In the genomic region with DNA sequence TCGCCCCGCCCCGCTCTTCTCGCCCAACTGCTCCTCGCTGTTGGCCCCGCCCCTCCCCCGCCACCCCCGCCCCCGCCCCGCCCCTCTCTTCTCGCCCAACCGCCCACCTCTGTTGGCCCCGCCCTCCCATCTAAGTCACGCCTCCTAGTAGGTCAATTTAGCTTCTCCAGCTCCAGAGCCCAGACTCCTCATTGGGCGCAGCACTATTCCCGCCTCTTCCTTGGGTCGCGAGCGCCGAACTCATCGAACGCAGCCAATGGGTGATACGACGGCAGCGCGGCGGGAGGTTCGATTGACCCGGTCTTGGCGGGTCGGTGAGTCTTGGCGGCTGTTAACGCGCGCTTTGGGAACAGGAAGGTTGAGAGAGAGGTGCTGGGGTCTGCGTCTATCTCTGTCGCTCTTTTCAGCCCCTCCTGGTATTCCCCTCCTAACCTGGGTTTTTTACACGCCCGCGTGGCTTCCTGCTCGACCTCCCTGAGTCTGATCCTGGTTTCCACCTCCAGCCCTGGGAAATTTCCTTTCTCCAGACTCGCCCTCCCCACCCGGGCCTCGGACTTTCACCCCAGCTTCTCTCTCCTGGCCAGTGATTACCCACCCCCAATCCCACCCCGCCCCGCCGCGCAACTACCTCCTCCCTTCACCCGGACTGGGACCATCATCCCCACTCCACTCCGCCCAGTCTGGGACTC, we compare ENCODE assay signal across 1 cellular context.
TF ChIP-seq lines count a peak whose summit lies in the region.

A gene (plus strand): TSS at position 331 of the 689 bp plus-strand sequence. CDS start 643 bp downstream, outside the sequence.

TF ChIP-seq in K562, 482 proteins besides CTCF, POLR2A, EP300 and RAD21 (continued from another document and continues in another):
- TF ChIP-seq, protein P1, sequence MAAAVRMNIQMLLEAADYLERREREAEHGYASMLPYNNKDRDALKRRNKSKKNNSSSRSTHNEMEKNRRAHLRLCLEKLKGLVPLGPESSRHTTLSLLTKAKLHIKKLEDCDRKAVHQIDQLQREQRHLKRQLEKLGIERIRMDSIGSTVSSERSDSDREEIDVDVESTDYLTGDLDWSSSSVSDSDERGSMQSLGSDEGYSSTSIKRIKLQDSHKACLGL (CRISPR knock-in tag; IDR thresholded peaks at IDR 0.05; ENCODE audit: borderline replicate concordance, poor library complexity, severe bottlenecking): peak; percentile 42
- TF ChIP-seq, protein P2, sequence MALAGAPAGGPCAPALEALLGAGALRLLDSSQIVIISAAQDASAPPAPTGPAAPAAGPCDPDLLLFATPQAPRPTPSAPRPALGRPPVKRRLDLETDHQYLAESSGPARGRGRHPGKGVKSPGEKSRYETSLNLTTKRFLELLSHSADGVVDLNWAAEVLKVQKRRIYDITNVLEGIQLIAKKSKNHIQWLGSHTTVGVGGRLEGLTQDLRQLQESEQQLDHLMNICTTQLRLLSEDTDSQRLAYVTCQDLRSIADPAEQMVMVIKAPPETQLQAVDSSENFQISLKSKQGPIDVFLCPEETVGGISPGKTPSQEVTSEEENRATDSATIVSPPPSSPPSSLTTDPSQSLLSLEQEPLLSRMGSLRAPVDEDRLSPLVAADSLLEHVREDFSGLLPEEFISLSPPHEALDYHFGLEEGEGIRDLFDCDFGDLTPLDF (CRISPR knock-in tag; IDR thresholded peaks at IDR 0.05): peak; percentile 98
- TF ChIP-seq SOX6 (IDR thresholded peaks at IDR 0.05) (peak; percentile 8; the same call in 1 of the 2 replicates), RBM22 (IDR thresholded peaks at IDR 0.05; ENCODE audit: low read depth, low read length, poor library complexity, severe bottlenecking) (no peak), NELFE (IDR thresholded peaks at IDR 0.05; ENCODE audit: insufficient read depth, insufficient read length) (no peak), ARHGAP35 (IDR thresholded peaks at IDR 0.05; ENCODE audit: partially characterized antibody) (no peak), MAFK (IDR thresholded peaks at IDR 0.05; ENCODE audit: low read length) (peak; percentile 20; the same call in 1 of the 2 replicates), ZSCAN32 (CRISPR knock-in tag; IDR thresholded peaks at IDR 0.05) (no peak), WHSC1 (IDR thresholded peaks at IDR 0.05; ENCODE audit: low read length) (no peak), NEUROD1 (IDR thresholded peaks at IDR 0.05; ENCODE audit: borderline replicate concordance, low read depth, low read length, partially characterized antibody) (peak; percentile 96), RB1 (IDR thresholded peaks at IDR 0.05; ENCODE audit: low read depth) (peak; percentile 100), ZNF586 (CRISPR knock-in tag; conservative IDR thresholded peaks at IDR 0.05) (no peak), DIDO1 (tag; IDR thresholded peaks at IDR 0.05; ENCODE audit: low read depth) (peak; percentile 83; the same call in 1 of the 2 replicates), TCF7 (IDR thresholded peaks at IDR 0.05; ENCODE audit: borderline replicate concordance) (no peak), SMARCC2 (IDR thresholded peaks at IDR 0.05; ENCODE audit: low read depth) (no peak), ZNF561 (CRISPR knock-in tag; conservative IDR thresholded peaks at IDR 0.05) (no peak), ZNF184 (CRISPR knock-in tag; IDR thresholded peaks at IDR 0.05) (no peak), HCFC1 (IDR thresholded peaks at IDR 0.05; ENCODE audit: low read depth, low read length) (peak; percentile 79), BCOR (IDR thresholded peaks at IDR 0.05) (no peak), KDM2B (CRISPR knock-in tag; IDR thresholded peaks at IDR 0.05) (no peak), ADNP (tag; IDR thresholded peaks at IDR 0.05) (no peak), TAF9B (IDR thresholded peaks at IDR 0.05; ENCODE audit: partially characterized antibody) (peak; percentile 69), NR2C1 (IDR thresholded peaks at IDR 0.05) (peak; percentile 88), NR2C1 (tag; IDR thresholded peaks at IDR 0.05) (peak; percentile 92), ESRRA (IDR thresholded peaks at IDR 0.05; ENCODE audit: borderline replicate concordance, low read depth) (peak; percentile 13; the same call in 1 of the 2 replicates), SMAD2 (IDR thresholded peaks at IDR 0.05; ENCODE audit: low read depth, low read length) (no peak), TOE1 (IDR thresholded peaks at IDR 0.05; ENCODE audit: borderline replicate concordance) (peak; percentile 73), TOE1 (CRISPR knock-in tag; IDR thresholded peaks at IDR 0.05; ENCODE audit: borderline replicate concordance, low read depth) (no peak), CTBP1 (IDR thresholded peaks at IDR 0.05; ENCODE audit: borderline replicate concordance) (no peak), GATA2 (CRISPR knock-in tag; IDR thresholded peaks at IDR 0.05) (no peak)
- TF ChIP-seq, protein P3, sequence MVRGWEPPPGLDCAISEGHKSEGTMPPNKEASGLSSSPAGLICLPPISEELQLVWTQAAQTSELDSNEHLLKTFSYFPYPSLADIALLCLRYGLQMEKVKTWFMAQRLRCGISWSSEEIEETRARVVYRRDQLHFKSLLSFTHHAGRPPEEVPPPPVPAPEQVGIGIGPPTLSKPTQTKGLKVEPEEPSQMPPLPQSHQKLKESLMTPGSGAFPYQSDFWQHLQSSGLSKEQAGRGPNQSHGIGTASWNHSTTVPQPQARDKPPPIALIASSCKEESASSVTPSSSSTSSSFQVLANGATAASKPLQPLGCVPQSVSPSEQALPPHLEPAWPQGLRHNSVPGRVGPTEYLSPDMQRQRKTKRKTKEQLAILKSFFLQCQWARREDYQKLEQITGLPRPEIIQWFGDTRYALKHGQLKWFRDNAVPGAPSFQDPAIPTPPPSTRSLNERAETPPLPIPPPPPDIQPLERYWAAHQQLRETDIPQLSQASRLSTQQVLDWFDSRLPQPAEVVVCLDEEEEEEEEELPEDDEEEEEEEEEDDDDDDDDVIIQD (CRISPR knock-in tag; IDR thresholded peaks at IDR 0.05): no peak
- TF ChIP-seq, protein P4, sequence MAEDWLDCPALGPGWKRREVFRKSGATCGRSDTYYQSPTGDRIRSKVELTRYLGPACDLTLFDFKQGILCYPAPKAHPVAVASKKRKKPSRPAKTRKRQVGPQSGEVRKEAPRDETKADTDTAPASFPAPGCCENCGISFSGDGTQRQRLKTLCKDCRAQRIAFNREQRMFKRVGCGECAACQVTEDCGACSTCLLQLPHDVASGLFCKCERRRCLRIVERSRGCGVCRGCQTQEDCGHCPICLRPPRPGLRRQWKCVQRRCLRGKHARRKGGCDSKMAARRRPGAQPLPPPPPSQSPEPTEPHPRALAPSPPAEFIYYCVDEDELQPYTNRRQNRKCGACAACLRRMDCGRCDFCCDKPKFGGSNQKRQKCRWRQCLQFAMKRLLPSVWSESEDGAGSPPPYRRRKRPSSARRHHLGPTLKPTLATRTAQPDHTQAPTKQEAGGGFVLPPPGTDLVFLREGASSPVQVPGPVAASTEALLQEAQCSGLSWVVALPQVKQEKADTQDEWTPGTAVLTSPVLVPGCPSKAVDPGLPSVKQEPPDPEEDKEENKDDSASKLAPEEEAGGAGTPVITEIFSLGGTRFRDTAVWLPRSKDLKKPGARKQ (CRISPR knock-in tag; IDR thresholded peaks at IDR 0.05): no peak
- TF ChIP-seq, protein P5, sequence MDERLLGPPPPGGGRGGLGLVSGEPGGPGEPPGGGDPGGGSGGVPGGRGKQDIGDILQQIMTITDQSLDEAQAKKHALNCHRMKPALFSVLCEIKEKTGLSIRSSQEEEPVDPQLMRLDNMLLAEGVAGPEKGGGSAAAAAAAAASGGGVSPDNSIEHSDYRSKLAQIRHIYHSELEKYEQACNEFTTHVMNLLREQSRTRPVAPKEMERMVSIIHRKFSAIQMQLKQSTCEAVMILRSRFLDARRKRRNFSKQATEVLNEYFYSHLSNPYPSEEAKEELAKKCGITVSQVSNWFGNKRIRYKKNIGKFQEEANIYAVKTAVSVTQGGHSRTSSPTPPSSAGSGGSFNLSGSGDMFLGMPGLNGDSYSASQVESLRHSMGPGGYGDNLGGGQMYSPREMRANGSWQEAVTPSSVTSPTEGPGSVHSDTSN (CRISPR knock-in tag; IDR thresholded peaks at IDR 0.05; ENCODE audit: low read depth): no peak
- TF ChIP-seq, protein P5 (tag; conservative IDR thresholded peaks at IDR 0.05; ENCODE audit: low read depth): no peak
- TF ChIP-seq, protein P6, sequence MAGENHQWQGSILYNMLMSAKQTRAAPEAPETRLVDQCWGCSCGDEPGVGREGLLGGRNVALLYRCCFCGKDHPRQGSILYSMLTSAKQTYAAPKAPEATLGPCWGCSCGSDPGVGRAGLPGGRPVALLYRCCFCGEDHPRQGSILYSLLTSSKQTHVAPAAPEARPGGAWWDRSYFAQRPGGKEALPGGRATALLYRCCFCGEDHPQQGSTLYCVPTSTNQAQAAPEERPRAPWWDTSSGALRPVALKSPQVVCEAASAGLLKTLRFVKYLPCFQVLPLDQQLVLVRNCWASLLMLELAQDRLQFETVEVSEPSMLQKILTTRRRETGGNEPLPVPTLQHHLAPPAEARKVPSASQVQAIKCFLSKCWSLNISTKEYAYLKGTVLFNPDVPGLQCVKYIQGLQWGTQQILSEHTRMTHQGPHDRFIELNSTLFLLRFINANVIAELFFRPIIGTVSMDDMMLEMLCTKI (IDR thresholded peaks at IDR 0.05; ENCODE audit: partially characterized antibody): no peak
- TF ChIP-seq, protein P7, sequence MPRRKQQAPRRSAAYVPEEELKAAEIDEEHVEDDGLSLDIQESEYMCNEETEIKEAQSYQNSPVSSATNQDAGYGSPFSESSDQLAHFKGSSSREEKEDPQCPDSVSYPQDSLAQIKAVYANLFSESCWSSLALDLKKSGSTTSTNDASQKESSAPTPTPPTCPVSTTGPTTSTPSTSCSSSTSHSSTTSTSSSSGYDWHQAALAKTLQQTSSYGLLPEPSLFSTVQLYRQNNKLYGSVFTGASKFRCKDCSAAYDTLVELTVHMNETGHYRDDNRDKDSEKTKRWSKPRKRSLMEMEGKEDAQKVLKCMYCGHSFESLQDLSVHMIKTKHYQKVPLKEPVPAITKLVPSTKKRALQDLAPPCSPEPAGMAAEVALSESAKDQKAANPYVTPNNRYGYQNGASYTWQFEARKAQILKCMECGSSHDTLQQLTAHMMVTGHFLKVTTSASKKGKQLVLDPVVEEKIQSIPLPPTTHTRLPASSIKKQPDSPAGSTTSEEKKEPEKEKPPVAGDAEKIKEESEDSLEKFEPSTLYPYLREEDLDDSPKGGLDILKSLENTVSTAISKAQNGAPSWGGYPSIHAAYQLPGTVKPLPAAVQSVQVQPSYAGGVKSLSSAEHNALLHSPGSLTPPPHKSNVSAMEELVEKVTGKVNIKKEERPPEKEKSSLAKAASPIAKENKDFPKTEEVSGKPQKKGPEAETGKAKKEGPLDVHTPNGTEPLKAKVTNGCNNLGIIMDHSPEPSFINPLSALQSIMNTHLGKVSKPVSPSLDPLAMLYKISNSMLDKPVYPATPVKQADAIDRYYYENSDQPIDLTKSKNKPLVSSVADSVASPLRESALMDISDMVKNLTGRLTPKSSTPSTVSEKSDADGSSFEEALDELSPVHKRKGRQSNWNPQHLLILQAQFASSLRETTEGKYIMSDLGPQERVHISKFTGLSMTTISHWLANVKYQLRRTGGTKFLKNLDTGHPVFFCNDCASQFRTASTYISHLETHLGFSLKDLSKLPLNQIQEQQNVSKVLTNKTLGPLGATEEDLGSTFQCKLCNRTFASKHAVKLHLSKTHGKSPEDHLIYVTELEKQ (CRISPR knock-in tag; IDR thresholded peaks at IDR 0.05): no peak
- TF ChIP-seq, protein P8, sequence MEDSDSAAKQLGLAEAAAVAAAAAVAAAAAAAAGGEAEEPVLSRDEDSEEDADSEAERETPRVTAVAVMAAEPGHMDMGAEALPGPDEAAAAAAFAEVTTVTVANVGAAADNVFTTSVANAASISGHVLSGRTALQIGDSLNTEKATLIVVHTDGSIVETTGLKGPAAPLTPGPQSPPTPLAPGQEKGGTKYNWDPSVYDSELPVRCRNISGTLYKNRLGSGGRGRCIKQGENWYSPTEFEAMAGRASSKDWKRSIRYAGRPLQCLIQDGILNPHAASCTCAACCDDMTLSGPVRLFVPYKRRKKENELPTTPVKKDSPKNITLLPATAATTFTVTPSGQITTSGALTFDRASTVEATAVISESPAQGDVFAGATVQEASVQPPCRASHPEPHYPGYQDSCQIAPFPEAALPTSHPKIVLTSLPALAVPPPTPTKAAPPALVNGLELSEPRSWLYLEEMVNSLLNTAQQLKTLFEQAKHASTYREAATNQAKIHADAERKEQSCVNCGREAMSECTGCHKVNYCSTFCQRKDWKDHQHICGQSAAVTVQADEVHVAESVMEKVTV (CRISPR knock-in tag; IDR thresholded peaks at IDR 0.05): no peak
- TF ChIP-seq, protein P9, sequence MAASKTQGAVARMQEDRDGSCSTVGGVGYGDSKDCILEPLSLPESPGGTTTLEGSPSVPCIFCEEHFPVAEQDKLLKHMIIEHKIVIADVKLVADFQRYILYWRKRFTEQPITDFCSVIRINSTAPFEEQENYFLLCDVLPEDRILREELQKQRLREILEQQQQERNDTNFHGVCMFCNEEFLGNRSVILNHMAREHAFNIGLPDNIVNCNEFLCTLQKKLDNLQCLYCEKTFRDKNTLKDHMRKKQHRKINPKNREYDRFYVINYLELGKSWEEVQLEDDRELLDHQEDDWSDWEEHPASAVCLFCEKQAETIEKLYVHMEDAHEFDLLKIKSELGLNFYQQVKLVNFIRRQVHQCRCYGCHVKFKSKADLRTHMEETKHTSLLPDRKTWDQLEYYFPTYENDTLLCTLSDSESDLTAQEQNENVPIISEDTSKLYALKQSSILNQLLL (CRISPR knock-in tag; IDR thresholded peaks at IDR 0.05; ENCODE audit: borderline replicate concordance): no peak
- TF ChIP-seq, protein P10, sequence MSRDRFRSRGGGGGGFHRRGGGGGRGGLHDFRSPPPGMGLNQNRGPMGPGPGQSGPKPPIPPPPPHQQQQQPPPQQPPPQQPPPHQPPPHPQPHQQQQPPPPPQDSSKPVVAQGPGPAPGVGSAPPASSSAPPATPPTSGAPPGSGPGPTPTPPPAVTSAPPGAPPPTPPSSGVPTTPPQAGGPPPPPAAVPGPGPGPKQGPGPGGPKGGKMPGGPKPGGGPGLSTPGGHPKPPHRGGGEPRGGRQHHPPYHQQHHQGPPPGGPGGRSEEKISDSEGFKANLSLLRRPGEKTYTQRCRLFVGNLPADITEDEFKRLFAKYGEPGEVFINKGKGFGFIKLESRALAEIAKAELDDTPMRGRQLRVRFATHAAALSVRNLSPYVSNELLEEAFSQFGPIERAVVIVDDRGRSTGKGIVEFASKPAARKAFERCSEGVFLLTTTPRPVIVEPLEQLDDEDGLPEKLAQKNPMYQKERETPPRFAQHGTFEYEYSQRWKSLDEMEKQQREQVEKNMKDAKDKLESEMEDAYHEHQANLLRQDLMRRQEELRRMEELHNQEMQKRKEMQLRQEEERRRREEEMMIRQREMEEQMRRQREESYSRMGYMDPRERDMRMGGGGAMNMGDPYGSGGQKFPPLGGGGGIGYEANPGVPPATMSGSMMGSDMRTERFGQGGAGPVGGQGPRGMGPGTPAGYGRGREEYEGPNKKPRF (IDR thresholded peaks at IDR 0.05; ENCODE audit: low read depth, low read length): no peak
